Comparison of ENCODE assay signal across 1 cellular context in the genomic region with DNA sequence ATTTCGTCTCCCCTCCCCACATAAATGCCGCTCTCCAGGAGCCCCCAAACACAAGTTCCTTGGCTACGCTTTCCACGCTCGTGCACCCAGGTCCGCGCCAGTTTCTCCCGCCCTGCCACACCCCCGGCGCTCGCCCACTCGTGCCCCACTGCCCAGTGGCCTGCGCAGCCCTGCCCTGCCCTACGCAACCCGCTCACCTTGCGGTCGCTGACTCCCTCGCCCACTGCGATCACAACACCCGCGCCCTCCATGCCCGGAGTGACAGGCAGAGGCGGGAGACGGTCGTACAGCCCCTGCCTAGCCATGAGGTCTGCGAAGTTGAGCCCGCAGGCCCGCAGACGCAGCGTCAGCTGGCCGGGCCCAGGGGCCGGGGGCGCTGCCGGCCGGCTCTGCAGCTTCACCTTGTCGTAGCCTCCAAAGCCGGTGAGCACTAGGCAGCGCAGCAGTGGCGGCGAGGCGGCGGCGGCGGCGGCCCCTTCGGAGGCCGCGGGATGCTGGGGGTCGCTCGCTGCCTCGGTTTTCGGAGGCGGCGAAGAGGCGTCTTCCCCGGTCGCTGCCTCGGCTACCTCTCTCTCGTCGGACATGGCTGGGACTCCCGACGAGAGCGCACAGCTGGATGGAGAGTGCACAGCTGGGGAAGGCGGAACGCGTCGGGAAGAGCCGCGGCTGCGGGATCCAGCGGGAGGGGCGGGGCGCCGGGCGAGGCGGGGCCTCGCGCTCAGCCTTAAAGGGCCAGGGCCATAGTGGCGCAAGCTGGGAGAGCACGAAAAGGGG.
TF ChIP-seq lines count a peak whose summit lies in the region.

TSS of gene VAT1 (minus strand) at position 647 of the 774 bp plus-strand sequence. CDS start at position 584, 63 bp downstream.

TF ChIP-seq in WTC11, 78 proteins besides CTCF, POLR2A, EP300 and RAD21 (continued from another document and continues in another):
- TF ChIP-seq PRDM15 (CRISPR knock-in tag; IDR thresholded peaks at IDR 0.05) = no peak
- no peak for TF ChIP-seq E2F5 (CRISPR knock-in tag; IDR thresholded peaks at IDR 0.05)
- no peak for TF ChIP-seq GRHL2 (CRISPR knock-in tag; IDR thresholded peaks at IDR 0.05; ENCODE audit: insufficient replicate concordance, severe bottlenecking)
- TF ChIP-seq ELF4 (CRISPR knock-in tag; IDR thresholded peaks at IDR 0.05; ENCODE audit: low read depth) = no peak
- TF ChIP-seq NFYB (CRISPR knock-in tag; conservative IDR thresholded peaks at IDR 0.05; ENCODE audit: low read depth) = no peak
- TF ChIP-seq RELA (CRISPR knock-in tag; IDR thresholded peaks at IDR 0.05; ENCODE audit: borderline replicate concordance) = no peak; the same call in 1 of the 2 replicates
- TF ChIP-seq ZNF512 (CRISPR knock-in tag; IDR thresholded peaks at IDR 0.05; ENCODE audit: borderline replicate concordance) = no peak
- peak; percentile 77 for TF ChIP-seq ETV6 (CRISPR knock-in tag; IDR thresholded peaks at IDR 0.05)
- TF ChIP-seq MXD4 (CRISPR knock-in tag; IDR thresholded peaks at IDR 0.05; ENCODE audit: borderline replicate concordance) = no peak
- no peak for TF ChIP-seq SMAD3 (CRISPR knock-in tag; IDR thresholded peaks at IDR 0.05; ENCODE audit: borderline replicate concordance)
- TF ChIP-seq HMGA2 (CRISPR knock-in tag; IDR thresholded peaks at IDR 0.05) = no peak
- no peak for TF ChIP-seq NR1H2 (CRISPR knock-in tag; IDR thresholded peaks at IDR 0.05)
- peak; percentile 95 for TF ChIP-seq HMGXB4 (CRISPR knock-in tag; IDR thresholded peaks at IDR 0.05)
- no peak; the same call in 1 of the 2 replicates for TF ChIP-seq AFF4 (CRISPR knock-in tag; IDR thresholded peaks at IDR 0.05; ENCODE audit: borderline replicate concordance)
- TF ChIP-seq, protein P1, sequence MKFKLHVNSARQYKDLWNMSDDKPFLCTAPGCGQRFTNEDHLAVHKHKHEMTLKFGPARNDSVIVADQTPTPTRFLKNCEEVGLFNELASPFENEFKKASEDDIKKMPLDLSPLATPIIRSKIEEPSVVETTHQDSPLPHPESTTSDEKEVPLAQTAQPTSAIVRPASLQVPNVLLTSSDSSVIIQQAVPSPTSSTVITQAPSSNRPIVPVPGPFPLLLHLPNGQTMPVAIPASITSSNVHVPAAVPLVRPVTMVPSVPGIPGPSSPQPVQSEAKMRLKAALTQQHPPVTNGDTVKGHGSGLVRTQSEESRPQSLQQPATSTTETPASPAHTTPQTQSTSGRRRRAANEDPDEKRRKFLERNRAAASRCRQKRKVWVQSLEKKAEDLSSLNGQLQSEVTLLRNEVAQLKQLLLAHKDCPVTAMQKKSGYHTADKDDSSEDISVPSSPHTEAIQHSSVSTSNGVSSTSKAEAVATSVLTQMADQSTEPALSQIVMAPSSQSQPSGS (CRISPR knock-in tag; IDR thresholded peaks at IDR 0.05; ENCODE audit: borderline replicate concordance, low read depth) = no peak
- TF ChIP-seq, protein P2, sequence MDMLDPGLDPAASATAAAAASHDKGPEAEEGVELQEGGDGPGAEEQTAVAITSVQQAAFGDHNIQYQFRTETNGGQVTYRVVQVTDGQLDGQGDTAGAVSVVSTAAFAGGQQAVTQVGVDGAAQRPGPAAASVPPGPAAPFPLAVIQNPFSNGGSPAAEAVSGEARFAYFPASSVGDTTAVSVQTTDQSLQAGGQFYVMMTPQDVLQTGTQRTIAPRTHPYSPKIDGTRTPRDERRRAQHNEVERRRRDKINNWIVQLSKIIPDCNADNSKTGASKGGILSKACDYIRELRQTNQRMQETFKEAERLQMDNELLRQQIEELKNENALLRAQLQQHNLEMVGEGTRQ (CRISPR knock-in tag; IDR thresholded peaks at IDR 0.05) = 0 out of 2 replicates have a peak, but pooled peaks have one; percentile 34
- peak; percentile 86; the same call in 1 of the 2 replicates for TF ChIP-seq KAT7 (CRISPR knock-in tag; IDR thresholded peaks at IDR 0.05; ENCODE audit: borderline replicate concordance)
- TF ChIP-seq ZNF219 (CRISPR knock-in tag; IDR thresholded peaks at IDR 0.05; ENCODE audit: borderline replicate concordance) = 0 out of 2 replicates have a peak, but pooled peaks have one; percentile 14
- no peak for TF ChIP-seq ZNF138 (CRISPR knock-in tag; conservative IDR thresholded peaks at IDR 0.05)
- TF ChIP-seq ZNF317 (CRISPR knock-in tag; IDR thresholded peaks at IDR 0.05; ENCODE audit: borderline replicate concordance, low read depth) = no peak
- 0 out of 2 replicates have a peak, but pooled peaks have one; percentile 11 for TF ChIP-seq TEAD1 (CRISPR knock-in tag; IDR thresholded peaks at IDR 0.05)
- TF ChIP-seq NFE2L1 (CRISPR knock-in tag; IDR thresholded peaks at IDR 0.05) = no peak
- TF ChIP-seq, protein P3, sequence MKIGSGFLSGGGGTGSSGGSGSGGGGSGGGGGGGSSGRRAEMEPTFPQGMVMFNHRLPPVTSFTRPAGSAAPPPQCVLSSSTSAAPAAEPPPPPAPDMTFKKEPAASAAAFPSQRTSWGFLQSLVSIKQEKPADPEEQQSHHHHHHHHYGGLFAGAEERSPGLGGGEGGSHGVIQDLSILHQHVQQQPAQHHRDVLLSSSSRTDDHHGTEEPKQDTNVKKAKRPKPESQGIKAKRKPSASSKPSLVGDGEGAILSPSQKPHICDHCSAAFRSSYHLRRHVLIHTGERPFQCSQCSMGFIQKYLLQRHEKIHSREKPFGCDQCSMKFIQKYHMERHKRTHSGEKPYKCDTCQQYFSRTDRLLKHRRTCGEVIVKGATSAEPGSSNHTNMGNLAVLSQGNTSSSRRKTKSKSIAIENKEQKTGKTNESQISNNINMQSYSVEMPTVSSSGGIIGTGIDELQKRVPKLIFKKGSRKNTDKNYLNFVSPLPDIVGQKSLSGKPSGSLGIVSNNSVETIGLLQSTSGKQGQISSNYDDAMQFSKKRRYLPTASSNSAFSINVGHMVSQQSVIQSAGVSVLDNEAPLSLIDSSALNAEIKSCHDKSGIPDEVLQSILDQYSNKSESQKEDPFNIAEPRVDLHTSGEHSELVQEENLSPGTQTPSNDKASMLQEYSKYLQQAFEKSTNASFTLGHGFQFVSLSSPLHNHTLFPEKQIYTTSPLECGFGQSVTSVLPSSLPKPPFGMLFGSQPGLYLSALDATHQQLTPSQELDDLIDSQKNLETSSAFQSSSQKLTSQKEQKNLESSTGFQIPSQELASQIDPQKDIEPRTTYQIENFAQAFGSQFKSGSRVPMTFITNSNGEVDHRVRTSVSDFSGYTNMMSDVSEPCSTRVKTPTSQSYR (CRISPR knock-in tag; IDR thresholded peaks at IDR 0.05) = 0 out of 2 replicates have a peak, but pooled peaks have one; percentile 28
- no peak for TF ChIP-seq NFATC4 (CRISPR knock-in tag; IDR thresholded peaks at IDR 0.05)
- TF ChIP-seq IRF2 (CRISPR knock-in tag; IDR thresholded peaks at IDR 0.05; ENCODE audit: borderline replicate concordance, low read depth) = no peak
- TF ChIP-seq CREM (CRISPR knock-in tag; IDR thresholded peaks at IDR 0.05) = no peak
- no peak for TF ChIP-seq PRRX2 (CRISPR knock-in tag; IDR thresholded peaks at IDR 0.05)
- TF ChIP-seq IRF1 (CRISPR knock-in tag; IDR thresholded peaks at IDR 0.05) = 0 out of 2 replicates have a peak, but pooled peaks have one; percentile 16
- no peak for TF ChIP-seq AR (CRISPR knock-in tag; IDR thresholded peaks at IDR 0.05)
